ENCODE assay signal across 14 cellular contexts in the genomic region with DNA sequence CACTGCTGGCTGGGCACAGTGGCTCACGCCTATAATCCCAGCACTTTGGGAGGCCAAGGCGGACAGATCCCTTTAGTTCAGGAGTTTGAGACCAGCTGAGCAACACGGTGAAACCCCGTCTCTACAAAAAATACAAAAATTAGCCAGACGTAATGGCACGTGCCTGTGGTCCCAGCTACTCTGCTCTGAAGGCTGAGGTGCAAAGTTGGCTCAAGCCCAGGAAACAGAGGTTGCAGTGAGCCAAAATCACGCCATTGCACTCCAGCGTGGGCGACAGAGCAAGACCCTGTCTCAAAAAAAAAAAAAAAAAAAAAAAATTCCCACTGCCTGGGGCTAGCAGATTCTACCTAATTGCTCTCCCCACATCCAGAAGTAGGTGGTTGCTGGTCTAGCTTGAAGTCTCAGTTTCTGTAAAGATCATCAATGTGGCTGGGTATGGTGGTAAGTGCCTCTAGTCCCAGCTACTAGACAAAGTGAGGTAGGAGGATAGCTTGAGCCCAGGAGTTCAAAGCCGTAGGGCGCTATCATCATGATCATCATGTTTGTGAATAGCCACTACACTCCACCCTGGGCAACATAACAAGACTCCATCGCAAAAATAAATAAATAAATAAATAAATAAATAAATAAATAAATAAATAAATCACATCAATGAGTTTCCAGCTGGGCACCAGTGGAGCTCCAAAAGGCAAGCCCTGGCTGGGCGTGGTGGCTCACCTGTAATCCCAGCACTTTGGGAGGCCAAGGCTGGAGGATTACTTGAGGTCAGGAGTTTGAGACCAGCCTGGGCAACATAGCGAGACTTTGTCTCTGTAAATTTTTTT. TPM values are rescaled to one million over a fixed set of nuclear protein-coding genes. Genes with fewer than 3 reads are reported as not detected.
DNase-seq lines count a peak whose midpoint lies in the region; ATAC-seq and TF ChIP-seq lines count a peak whose summit lies in the region.
"Had no signal": no experiment of that assay in that cellular context is flagged by ENCODE, and none has a peak within 500 bp of the region (broad histone marks: within the 10 kb centered on the region; RNA-seq: fewer than 3 reads in every experiment).

No MANE protein-coding gene starts in this region.

- no peaks in the 10 kb centered on the region for H3K27me3 Mint-ChIP-seq in activated CD4-positive, alpha-beta T cell treated with anti-CD3 and anti-CD28 coated beads for 36 hours
- H3K27me3 Mint-ChIP-seq in dendritic cell treated with granulocyte-macrophage colony-stimulating factor and Interleukin-4, amounts not matched to agents 40 ng/mL and 50 ng/mL, for 4 days = peaks cover 2% of the 10 kb centered on the region

- H3K36me3 Mint-ChIP-seq in activated CD4-positive, alpha-beta T cell treated with anti-CD3 and anti-CD28 coated beads for 36 hours (ENCODE audit: low read depth) = no peaks in the 10 kb centered on the region
- peaks cover 6% of the 10 kb centered on the region for H3K36me3 Mint-ChIP-seq in dendritic cell treated with granulocyte-macrophage colony-stimulating factor and Interleukin-4, amounts not matched to agents 40 ng/mL and 50 ng/mL, for 4 days (ENCODE audit: low read depth)

- no peak overlapping the region for H3K4me3 Mint-ChIP-seq in activated CD4-positive, alpha-beta T cell treated with anti-CD3 and anti-CD28 coated beads for 36 hours
- H3K4me3 Mint-ChIP-seq in dendritic cell treated with granulocyte-macrophage colony-stimulating factor and Interleukin-4, amounts not matched to agents 40 ng/mL and 50 ng/mL, for 4 days = no peak overlapping the region

- peak overlapping the region; percentile 53 for H3K27ac Mint-ChIP-seq in activated CD4-positive, alpha-beta T cell treated with anti-CD3 and anti-CD28 coated beads for 36 hours
- H3K27ac Mint-ChIP-seq in dendritic cell treated with granulocyte-macrophage colony-stimulating factor and Interleukin-4, amounts not matched to agents 40 ng/mL and 50 ng/mL, for 4 days = peak overlapping the region; percentile 97

- no peak for TF ChIP-seq CTCF in RWPE1 (conservative IDR thresholded peaks at IDR 0.05; ENCODE audit: low read depth)

- intact Hi-C loops in activated CD4-positive, alpha-beta T cell treated with anti-CD3 and anti-CD28 coated beads for 36 hours (cut with DNase I, micrococcal nuclease) = loop anchor here in 1 of 2 experiments (10.0 kb wide), 1 partner anchor 339 kb away; the partner anchor contains the start of gene ATRN
- intact Hi-C loops in dendritic cell treated with granulocyte-macrophage colony-stimulating factor and Interleukin-4, amounts not matched to agents 40 ng/mL and 50 ng/mL, for 4 days (cut with micrococcal nuclease) = no loop called here

- peak; percentile 58 for DNase-seq in activated CD4-positive, alpha-beta T cell treated with anti-CD3 and anti-CD28 coated beads for 36 hours
- no peak for DNase-seq in activated CD4-positive, alpha-beta T cell treated with anti-CD3 and anti-CD28 coated beads for 1 hour
- DNase-seq in RWPE1 (ENCODE audit: low spot score) (no peak), HCEC 1CT (no peak)
- peak; percentile 63 for DNase-seq in stimulated activated CD8-positive, alpha-beta memory T cell treated with anti-CD3 and anti-CD28 coated beads, Interleukin-4, amount 100 ng/mL, for 48 hours
- DNase-seq in stimulated activated CD4-positive, alpha-beta T cell treated with anti-CD3 and anti-CD28 coated beads, Interleukin-1b, Interleukin-23, amount 100 ng/mL, for 48 hours = no peak
- DNase-seq: DMS 273 treated with DMSO at 0.1 percent for 48 hours, NCI-H1417, NCI-H69 had no signal

- H3K4me1 Mint-ChIP-seq in activated CD4-positive, alpha-beta T cell treated with anti-CD3 and anti-CD28 coated beads for 36 hours = peaks cover 62% of the 10 kb centered on the region
- peaks cover 50% of the 10 kb centered on the region for H3K4me1 Mint-ChIP-seq in dendritic cell treated with granulocyte-macrophage colony-stimulating factor and Interleukin-4, amounts not matched to agents 40 ng/mL and 50 ng/mL, for 4 days (ENCODE audit: low read depth)

- CTCF ChIA-PET in activated CD4-positive, alpha-beta T cell treated with anti-CD3 and anti-CD28 coated beads for 36 hours (lab: Charles Lee) = interaction anchor here (0.6 to 1.6 kb wide), 7 partner anchors 13 to 234 kb away, joined by 3 to 12 read pairs (median 4); no protein-coding TSS in a partner anchor
- CTCF ChIA-PET in RWPE1 (lab: Yijun Ruan, JAX) = interaction anchor here (0.6 to 1.1 kb wide), 2 partner anchors 18 to 330 kb away, joined by 3 to 4 read pairs; no protein-coding TSS in a partner anchor

- H3K9me3 Mint-ChIP-seq in activated CD4-positive, alpha-beta T cell treated with anti-CD3 and anti-CD28 coated beads for 36 hours (ENCODE audit: low read depth) = no peaks in the 10 kb centered on the region
- H3K9me3 Mint-ChIP-seq in dendritic cell treated with granulocyte-macrophage colony-stimulating factor and Interleukin-4, amounts not matched to agents 40 ng/mL and 50 ng/mL, for 4 days = no peaks in the 10 kb centered on the region

- POLR2A ChIA-PET in activated CD4-positive, alpha-beta T cell treated with anti-CD3 and anti-CD28 coated beads for 36 hours (lab: Charles Lee) = interaction anchor here (0.6 to 0.9 kb wide), 4 partner anchors 9 to 77 kb away, joined by 3 to 5 read pairs (median 4); no protein-coding TSS in a partner anchor
- POLR2A ChIA-PET in RWPE1 (lab: Yijun Ruan, JAX; ENCODE audit: low non-redundant PET) = interaction anchor here (0.7 kb wide), 2 partner anchors 23 to 336 kb away, joined by 3 read pairs; no protein-coding TSS in a partner anchor

- no peak for ATAC-seq in activated CD4-positive, alpha-beta T cell treated with anti-CD3 and anti-CD28 coated beads for 36 hours
- ATAC-seq in HG03469 (IDR thresholded peaks at IDR 0.05; ENCODE audit: unreplicated experiment) = no peak

- H3K27ac ChIP-seq in RWPE1 = peak overlapping the region; percentile 100

RNA-seq across cellular contexts. Expression of gene AP5S1, which starts 6.4 kb away (rescaled TPM):
- 10 to 100 TPM in 1 of 2 experiments, 1 to 10 TPM in 1; 9.1 to 11.3 TPM for total RNA-seq in activated CD4-positive, alpha-beta T cell treated with anti-CD3 and anti-CD28 coated beads for 36 hours

RNA-seq across cellular contexts. Expression of gene CDC25B, which starts 17.9 kb away (rescaled TPM):
- total RNA-seq in activated CD4-positive, alpha-beta T cell treated with anti-CD3 and anti-CD28 coated beads for 36 hours = 10 to 100 TPM; 79.8 to 96.2 TPM

RNA-seq across cellular contexts. Expression of gene CENPB, which starts 27.4 kb away (rescaled TPM):
- 10 to 100 TPM; 46.2 to 48.3 TPM for total RNA-seq in activated CD4-positive, alpha-beta T cell treated with anti-CD3 and anti-CD28 coated beads for 36 hours

RNA-seq across cellular contexts. Expression of gene MAVS, which starts 32.7 kb away (rescaled TPM):
- total RNA-seq in activated CD4-positive, alpha-beta T cell treated with anti-CD3 and anti-CD28 coated beads for 36 hours = 10 to 100 TPM; 23.2 to 25.9 TPM

RNA-seq across cellular contexts. Expression of gene SPEF1, which starts 32.7 kb away (rescaled TPM):
- under 1 TPM in 1 of 2 experiments, not detected in 1; 0.14 TPM for total RNA-seq in activated CD4-positive, alpha-beta T cell treated with anti-CD3 and anti-CD28 coated beads for 36 hours
- total RNA-seq: H4, HT1080, mononuclear cell had no signal

Comparison
In these comparisons a context has a peak if more than half of its experiments do, and no peak if none do; other contexts are left out.
1. DNase-seq: peak in activated CD4-positive, alpha-beta T cell treated with anti-CD3 and anti-CD28 coated beads for 36 hours (single experiment) and stimulated activated CD8-positive, alpha-beta memory T cell treated with anti-CD3 and anti-CD28 coated beads, Interleukin-4, amount 100 ng/mL, for 48 hours (single experiment); none in activated CD4-positive, alpha-beta T cell treated with anti-CD3 and anti-CD28 coated beads for 1 hour (single experiment), RWPE1 (single experiment), stimulated activated CD4-positive, alpha-beta T cell treated with anti-CD3 and anti-CD28 coated beads, Interleukin-1b, Interleukin-23, amount 100 ng/mL, for 48 hours (single experiment) and HCEC 1CT (single experiment).